Comparison of ENCODE assay signal across 8 cellular contexts in genomic region chr12:11652351-11653040, GRCh38. TPM values are rescaled to one million over a fixed set of nuclear protein-coding genes. Genes with fewer than 3 reads are reported as not detected.
DNase-seq lines count a peak whose midpoint lies in the region; ATAC-seq, FAIRE-seq and TF ChIP-seq lines count a peak whose summit lies in the region.

No MANE protein-coding gene starts in this region.

- peak overlapping the region; percentile 97 for H3K27ac Mint-ChIP-seq in activated CD4-positive, alpha-beta memory T cell treated with anti-CD3 and anti-CD28 coated beads for 36 hours
- no peak overlapping the region for H3K27ac Mint-ChIP-seq in Caco-2 (ENCODE audit: unreplicated experiment)

- CTCF ChIA-PET in activated CD4-positive, alpha-beta memory T cell treated with anti-CD3 and anti-CD28 coated beads for 36 hours (lab: Charles Lee): interaction anchor here (1.1 to 2.0 kb wide), 4 partner anchors 73 to 380 kb away, joined by 3 to 9 read pairs (median 5); no protein-coding TSS in a partner anchor
- CTCF ChIA-PET in Caco-2 (lab: Charles Lee): no interaction called here

- no peaks in the 10 kb centered on the region for H3K27me3 ChIP-seq in HUES6 (ENCODE audit: control insufficient read depth, insufficient read depth, low read length)
- no peaks in the 10 kb centered on the region for H3K27me3 ChIP-seq in gastroesophageal sphincter
- H3K27me3 ChIP-seq in pancreas: no peaks in the 10 kb centered on the region
- H3K27me3 ChIP-seq in Caco-2 (replicated peaks; ENCODE audit: control insufficient read depth, insufficient read depth, low read length): no peaks in the 10 kb centered on the region

- TF ChIP-seq CTCF in gastroesophageal sphincter (IDR thresholded peaks at IDR 0.05) (no peak), pancreas (IDR thresholded peaks at IDR 0.05) (no peak), Caco-2 (IDR thresholded peaks at IDR 0.05; ENCODE audit: insufficient read depth in 1 of 2, low read depth in 1 of 2, low read length in 1 of 2, severe bottlenecking in 1 of 2, unreplicated experiment in 1 of 2) (no peak)

- POLR2A ChIA-PET in activated CD4-positive, alpha-beta memory T cell treated with anti-CD3 and anti-CD28 coated beads for 36 hours (lab: Charles Lee): interaction anchor here (0.6 to 1.6 kb wide), 9 partner anchors 10 to 381 kb away, joined by 3 to 9 read pairs (median 3); no protein-coding TSS in a partner anchor
- POLR2A ChIA-PET in Caco-2 (lab: Charles Lee): no interaction called here

- H3K27me3 Mint-ChIP-seq in activated T-cell treated with anti-CD3 and anti-CD28 coated beads, Interleukin-2, amount 50 U/mL, for 4 hours (ENCODE audit: low read depth): no peaks in the 10 kb centered on the region
- no peaks in the 10 kb centered on the region for H3K27me3 Mint-ChIP-seq in activated CD4-positive, alpha-beta memory T cell treated with anti-CD3 and anti-CD28 coated beads for 36 hours
- H3K27me3 Mint-ChIP-seq in Caco-2 (ENCODE audit: insufficient read depth, unreplicated experiment): no peaks in the 10 kb centered on the region

- H3K4me3 Mint-ChIP-seq in activated T-cell treated with anti-CD3 and anti-CD28 coated beads, Interleukin-2, amount 50 U/mL, for 4 hours: peak overlapping the region; percentile 98
- H3K4me3 Mint-ChIP-seq in activated CD4-positive, alpha-beta memory T cell treated with anti-CD3 and anti-CD28 coated beads for 36 hours: peak overlapping the region; percentile 87
- no peak overlapping the region for H3K4me3 Mint-ChIP-seq in Caco-2 (ENCODE audit: unreplicated experiment)

- DNase-seq in activated T-cell treated with anti-CD3 and anti-CD28 coated beads, Interleukin-2, amount 50 U/mL, for 4 hours: no peak
- DNase-seq in activated T-cell treated with anti-CD3 and anti-CD28 coated beads for 4 hours (no peak), pancreas (peak in 1 of 6 donors; percentile 38), Caco-2 (no peak), COR-L47 (lab: John Stamatoyannopoulos, UW) (no peak)
- DNase-seq in activated CD4-positive, alpha-beta memory T cell treated with anti-CD3 and anti-CD28 coated beads for 36 hours: peak; percentile 44

- WGBS in gastroesophageal sphincter (ENCODE audit: low coverage in 1 of 2), 2 donors: 2 to 6% methylated on average over 12 to 14 of the region's 16 CpGs
- 8 to 11% methylated on average over 16 of the region's 16 CpGs for WGBS in pancreas, 2 donors

- H3K36me3 Mint-ChIP-seq in activated T-cell treated with anti-CD3 and anti-CD28 coated beads, Interleukin-2, amount 50 U/mL, for 4 hours (ENCODE audit: insufficient read depth): peaks cover 6% of the 10 kb centered on the region
- peaks cover 39% of the 10 kb centered on the region for H3K36me3 Mint-ChIP-seq in activated CD4-positive, alpha-beta memory T cell treated with anti-CD3 and anti-CD28 coated beads for 36 hours
- no peaks in the 10 kb centered on the region for H3K36me3 Mint-ChIP-seq in Caco-2 (ENCODE audit: insufficient read depth, unreplicated experiment)

- no peaks in the 10 kb centered on the region for H3K36me3 ChIP-seq in HUES6 (ENCODE audit: control insufficient read depth, insufficient read depth, low read length)
- no peaks in the 10 kb centered on the region for H3K36me3 ChIP-seq in gastroesophageal sphincter
- no peaks in the 10 kb centered on the region for H3K36me3 ChIP-seq in pancreas
- no peaks in the 10 kb centered on the region for H3K36me3 ChIP-seq in Caco-2 (ENCODE audit: control insufficient read depth, insufficient read depth, low read length)

- H3K27ac ChIP-seq in HUES6 (ENCODE audit: low read depth, low read length) (no peak overlapping the region), gastroesophageal sphincter (peak overlapping the region; percentile 94 to 100 (median 98)), pancreas (peak overlapping the region in 2 of 4 donors; percentile 95 to 98)

- BruUV-seq in Caco-2 (replicated peaks; lab: Mats Ljungman, UMichigan): no TSS peak

- H3K4me1 Mint-ChIP-seq in activated T-cell treated with anti-CD3 and anti-CD28 coated beads, Interleukin-2, amount 50 U/mL, for 4 hours (ENCODE audit: low read depth): peaks cover 61% of the 10 kb centered on the region
- H3K4me1 Mint-ChIP-seq in activated CD4-positive, alpha-beta memory T cell treated with anti-CD3 and anti-CD28 coated beads for 36 hours (ENCODE audit: low read depth): peaks cover 56% of the 10 kb centered on the region
- peaks cover 10% of the 10 kb centered on the region for H3K4me1 Mint-ChIP-seq in Caco-2 (ENCODE audit: low read depth, unreplicated experiment)

- intact Hi-C loops in activated CD4-positive, alpha-beta memory T cell treated with anti-CD3 and anti-CD28 coated beads for 36 hours (cut with micrococcal nuclease): loop anchor here (1.0 to 5.0 kb wide), 7 partner anchors 51 to 1075 kb away; no protein-coding TSS in a partner anchor
- intact Hi-C loops in pancreas (cut with DNase I) (no loop called here), Caco-2 (cut with micrococcal nuclease; ENCODE audit: unreplicated experiment) (loop anchor here (5.0 kb wide), 1 partner anchor 240 kb away; no protein-coding TSS in a partner anchor)

- H3K9ac ChIP-seq in HUES6 (ENCODE audit: low read length): peak overlapping the region; percentile 35

- peak overlapping the region; percentile 98; the same call in 1 of the 2 replicates for H3K4me3 ChIP-seq in HUES6 (ENCODE audit: low read depth, low read length)
- H3K4me3 ChIP-seq in gastroesophageal sphincter: peak overlapping the region; percentile 77 to 99
- peak overlapping the region in 3 of 4 donors; percentile 75 to 81 (median 78) for H3K4me3 ChIP-seq in pancreas
- no peak overlapping the region for H3K4me3 ChIP-seq in Caco-2 (ENCODE audit: low read depth, low read length)

- TF ChIP-seq EP300 in gastroesophageal sphincter (IDR thresholded peaks at IDR 0.05): no peak

- TF ChIP-seq POLR2A in gastroesophageal sphincter (IDR thresholded peaks at IDR 0.05): peak; percentile 12 to 45

- FAIRE-seq in pancreas (lab: Jason Lieb, UNC): no peak

- no peaks in the 10 kb centered on the region for H3K9me3 Mint-ChIP-seq in activated T-cell treated with anti-CD3 and anti-CD28 coated beads, Interleukin-2, amount 50 U/mL, for 4 hours
- no peaks in the 10 kb centered on the region for H3K9me3 Mint-ChIP-seq in activated CD4-positive, alpha-beta memory T cell treated with anti-CD3 and anti-CD28 coated beads for 36 hours
- H3K9me3 Mint-ChIP-seq in Caco-2 (ENCODE audit: unreplicated experiment): no peaks in the 10 kb centered on the region

- H3K4me1 ChIP-seq in HUES6 (ENCODE audit: control insufficient read depth, insufficient read depth, low read length) (peaks cover 43% of the 10 kb centered on the region), gastroesophageal sphincter (peaks cover 5 to 60% (median 25%) of the 10 kb centered on the region in 3 donors), pancreas (peaks cover 16 to 33% (median 18%) of the 10 kb centered on the region in 3 donors), Caco-2 (peaks cover 7% of the 10 kb centered on the region; the same call in 1 of the 2 replicates)

- ATAC-seq in activated T-cell treated with anti-CD3 and anti-CD28 coated beads, Interleukin-2, amount 50 U/mL, for 4 hours: peak in 1 of 2 donors; percentile 2
- ATAC-seq in gastroesophageal sphincter (no peak), pancreas (peak in 2 of 4 donors; percentile 17 to 26)

- H3K9me3 ChIP-seq in HUES6 (ENCODE audit: control insufficient read depth, insufficient read depth, low read depth, low read length): no peaks in the 10 kb centered on the region
- H3K9me3 ChIP-seq in gastroesophageal sphincter: no peaks in the 10 kb centered on the region
- H3K9me3 ChIP-seq in pancreas: no peaks in the 10 kb centered on the region
- no peaks in the 10 kb centered on the region for H3K9me3 ChIP-seq in Caco-2

RNA-seq across cellular contexts. Expression of gene ETV6, which starts 3.0 kb away (rescaled TPM):
- total RNA-seq in activated T-cell treated with anti-CD3 and anti-CD28 coated beads, Interleukin-2, amount 50 U/mL, for 4 hours: 10 to 100 TPM; 46.7 to 58.0 (median 57.5) TPM
- 10 to 100 TPM; 55.3 to 57.5 TPM for total RNA-seq in activated CD4-positive, alpha-beta memory T cell treated with anti-CD3 and anti-CD28 coated beads for 36 hours
- 10 to 100 TPM; 18.7 to 30.1 (median 21.1) TPM for total RNA-seq in gastroesophageal sphincter
- total RNA-seq in pancreas: 10 to 100 TPM; 16.1 to 31.6 (median 19.1) TPM
- polyA plus RNA-seq in pancreas: 1 to 10 TPM; 5.1 to 5.3 TPM
- 15.6 and 18.2 TPM in 2 replicates for total RNA-seq in Caco-2 (2022)

Comparison
In these comparisons a context has a peak if more than half of its experiments do, and no peak if none do; other contexts are left out.
1. intact Hi-C loops: an anchor here in activated CD4-positive, alpha-beta memory T cell treated with anti-CD3 and anti-CD28 coated beads for 36 hours (1.0 to 5.0 kb wide) and Caco-2 (5.0 kb wide); none called in pancreas.